9 cellular contexts compared by ENCODE assay signal in the genomic region with DNA sequence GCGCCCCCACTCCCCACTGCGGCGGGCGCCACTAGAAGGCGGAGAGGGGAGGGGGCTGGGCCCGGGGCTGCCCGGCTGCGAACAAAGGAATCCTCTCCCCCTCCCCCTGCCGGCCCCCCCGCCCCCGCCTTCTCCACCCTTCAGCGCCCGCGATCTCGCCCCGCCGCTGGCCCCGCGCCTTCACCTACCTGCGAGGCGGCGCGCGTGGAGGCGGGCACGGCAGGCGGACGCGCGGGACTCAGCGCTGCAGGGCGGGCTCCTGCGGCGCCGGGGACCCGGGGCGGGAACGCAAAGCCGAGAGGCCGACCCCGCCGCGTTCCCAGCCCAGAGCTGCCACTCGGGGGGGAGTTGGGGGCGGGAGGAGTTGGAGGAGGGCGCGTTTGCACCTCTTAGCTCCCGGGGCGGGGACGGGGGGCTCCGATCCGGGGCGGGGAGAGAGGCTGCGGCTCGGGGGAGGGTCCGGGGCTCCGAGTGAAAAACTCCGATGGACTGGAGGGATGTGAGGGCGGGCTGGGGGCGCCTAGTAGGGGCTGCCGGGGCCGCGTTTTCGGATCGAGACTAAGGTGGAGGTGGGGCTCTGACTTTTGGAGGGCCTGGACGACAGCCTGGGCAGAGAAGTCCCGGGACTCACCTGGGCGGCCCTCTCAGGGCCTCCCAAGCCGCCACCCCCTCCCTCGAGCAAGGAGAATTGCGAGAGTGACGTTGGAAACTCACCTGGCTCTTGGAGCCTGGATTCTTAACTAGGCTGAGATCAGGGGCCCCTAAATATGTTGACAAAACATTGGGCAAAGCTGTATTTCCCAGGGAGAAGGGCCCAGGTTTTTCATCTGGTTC. TPM values are rescaled to one million over a fixed set of nuclear protein-coding genes. Genes with fewer than 3 reads are reported as not detected.
A peak's percentile ranks its signal among the peaks of the same experiment; 100 is the strongest.
DNase-seq lines count a peak whose midpoint lies in the region; ATAC-seq and TF ChIP-seq lines count a peak whose summit lies in the region.
"Had no signal": no experiment of that assay in that cellular context is flagged by ENCODE, and none has a peak within 500 bp of the region (broad histone marks: within the 10 kb centered on the region; RNA-seq: fewer than 3 reads in every experiment).

FBN3 (minus strand) TSS at position 332 of the 834 bp plus-strand sequence. CDS start 2,112 bp downstream, outside the sequence.

- intact Hi-C loops in CD8-positive, alpha-beta T cell (cut with DNase I, micrococcal nuclease), result no loop called here

- H2AFZ ChIP-seq in H9 (ENCODE audit: low read length), result no peak within 1 kb of the TSS

- H3K36me3 ChIP-seq in CD8-positive, alpha-beta T cell (ENCODE audit: insufficient read depth, low read length), result no peaks in the 10 kb centered on the region

- DNase-seq in CD8-positive, alpha-beta T cell, result no peak
- DNase-seq in H9 (peak; percentile 70), chondrocyte (ENCODE audit: low spot score) (no peak), nephron progenitor cell (peak; percentile 72), T-helper 1 cell (no peak)
- DNase-seq in stimulated activated CD4-positive, alpha-beta T cell treated with anti-CD3 and anti-CD28 coated beads, Interleukin-12 subunit alpha, Interleukin-12 subunit beta, amount 100 ng/mL, for 4 hours, result no peak

- no peak for TF ChIP-seq CTCF in CD8-positive, alpha-beta T cell (IDR thresholded peaks at IDR 0.05)
- TF ChIP-seq CTCF in H9 (conservative IDR thresholded peaks at IDR 0.05) (no peak), chondrocyte (IDR thresholded peaks at IDR 0.05) (no peak), nephron progenitor cell (IDR thresholded peaks at IDR 0.05) (no peak)

- no peak within 1 kb of the TSS for H4K91ac ChIP-seq in H9 (ENCODE audit: insufficient read length, low read depth, low read length)

- H4K8ac ChIP-seq in H9 (replicated peaks; ENCODE audit: insufficient read length, low read depth, low read length), result no peak within 1 kb of the TSS

- no peak within 1 kb of the TSS for H3K56ac ChIP-seq in H9 (ENCODE audit: insufficient read length, low read depth, low read length)

- POLR2A ChIA-PET in CD8-positive, alpha-beta T cell (lab: Charles Lee), result no interaction called here

- peaks cover 51% of the 10 kb centered on the region for H3K27me3 Mint-ChIP-seq in CD8-positive, alpha-beta T cell (ENCODE audit: low read depth)
- H3K27me3 Mint-ChIP-seq in H9 (ENCODE audit: low read depth) (peaks cover 3% of the 10 kb centered on the region), chondrocyte (ENCODE audit: low read depth) (peaks cover 40% of the 10 kb centered on the region), nephron progenitor cell (ENCODE audit: low read depth, poor library complexity) (peaks cover 9% of the 10 kb centered on the region)

- CTCF ChIA-PET in CD8-positive, alpha-beta T cell (lab: Charles Lee), result no interaction called here

- no peak within 1 kb of the TSS for H2BK20ac ChIP-seq in H9 (ENCODE audit: low read depth, low read length, poor library complexity, severe bottlenecking)

- no CpG with 5 or more reads among the region's 72 CpGs for WGBS in H9 (ENCODE audit: extremely low coverage, insufficient read length, low lambda C conversion rate)

- H3K4ac ChIP-seq in H9 (ENCODE audit: low read depth, low read length), result no peak within 1 kb of the TSS

- no peak within 1 kb of the TSS for H3K27ac Mint-ChIP-seq in CD8-positive, alpha-beta T cell
- peak within 1 kb of the TSS; percentile 82 to 91 (median 90); a peak in 6 of 7 replicates for H3K27ac Mint-ChIP-seq in H9
- H3K27ac Mint-ChIP-seq in chondrocyte (ENCODE audit: unreplicated experiment), result no peak within 1 kb of the TSS
- peak within 1 kb of the TSS; percentile 83 for H3K27ac Mint-ChIP-seq in nephron progenitor cell

- no peak within 1 kb of the TSS for H3K23ac ChIP-seq in H9 (ENCODE audit: insufficient read length, low read depth, low read length)

- H3K9me3 Mint-ChIP-seq in CD8-positive, alpha-beta T cell, result no peaks in the 10 kb centered on the region
- no peaks in the 10 kb centered on the region for H3K9me3 Mint-ChIP-seq in H9
- no peaks in the 10 kb centered on the region for H3K9me3 Mint-ChIP-seq in chondrocyte (ENCODE audit: low read depth)
- H3K9me3 Mint-ChIP-seq in nephron progenitor cell, result no peaks in the 10 kb centered on the region

- H3K27me3 ChIP-seq in CD8-positive, alpha-beta T cell (ENCODE audit: insufficient read depth, low read length), result peaks cover 16% of the 10 kb centered on the region
- H3K27me3 ChIP-seq in H9 (ENCODE audit: insufficient read depth, low read length), result no peaks in the 10 kb centered on the region

- peak within 1 kb of the TSS; percentile 66 for H3K4me3 Mint-ChIP-seq in CD8-positive, alpha-beta T cell
- H3K4me3 Mint-ChIP-seq in H9 (peak within 1 kb of the TSS; percentile 77 to 84), chondrocyte (ENCODE audit: unreplicated experiment) (peak within 1 kb of the TSS; percentile 53), nephron progenitor cell (peak within 1 kb of the TSS; percentile 88)

- H3T11ph ChIP-seq in H9 (ENCODE audit: low read length), result no peak within 1 kb of the TSS

- peaks cover 8% of the 10 kb centered on the region for H3K4me1 ChIP-seq in CD8-positive, alpha-beta T cell (ENCODE audit: insufficient read depth, low read length)
- H3K4me1 ChIP-seq in H9 (ENCODE audit: insufficient read depth, low read length), result no peaks in the 10 kb centered on the region

- H3K18ac ChIP-seq in H9 (ENCODE audit: insufficient read length, low read depth, low read length), result no peak within 1 kb of the TSS

- no peak within 1 kb of the TSS for H3K27ac ChIP-seq in CD8-positive, alpha-beta T cell (ENCODE audit: low read depth, low read length)
- H3K27ac ChIP-seq in H9 (ENCODE audit: insufficient read length, low read depth, low read length), result no peak within 1 kb of the TSS

- H3K23me2 ChIP-seq in H9 (ENCODE audit: insufficient read length, low read depth, low read length, poor library complexity, severe bottlenecking), result peaks cover 6% of the 10 kb centered on the region

- H3K4me3 ChIP-seq in CD8-positive, alpha-beta T cell (ENCODE audit: low read depth, low read length), result no peak within 1 kb of the TSS

- no peaks in the 10 kb centered on the region for H3K9me3 ChIP-seq in CD8-positive, alpha-beta T cell (ENCODE audit: low read length)
- H3K9me3 ChIP-seq in H9 (ENCODE audit: control insufficient read depth, low read depth, low read length), result no peaks in the 10 kb centered on the region

- H3K4me1 Mint-ChIP-seq in CD8-positive, alpha-beta T cell (ENCODE audit: low read depth), result peaks cover 8% of the 10 kb centered on the region
- peaks cover 36 to 42% of the 10 kb centered on the region in 2 experiments for H3K4me1 Mint-ChIP-seq in H9
- H3K4me1 Mint-ChIP-seq in chondrocyte (ENCODE audit: low read depth), result peaks cover 9% of the 10 kb centered on the region
- H3K4me1 Mint-ChIP-seq in nephron progenitor cell, result peaks cover 32% of the 10 kb centered on the region

- ATAC-seq in CD8-positive, alpha-beta T cell, result no peak
- ATAC-seq in GM21717 (IDR thresholded peaks at IDR 0.05; ENCODE audit: unreplicated experiment), result no peak
- ATAC-seq in activated CD4-positive, CD25-positive, alpha-beta regulatory T cell treated with anti-CD3 and anti-CD28 coated beads, Interleukin-2, amount 50 U/mL, for 24 hours, result no peak

- H4K20me1 ChIP-seq in H9 (ENCODE audit: control insufficient read depth, insufficient read depth, insufficient read length), result no peaks in the 10 kb centered on the region

- H3K36me3 Mint-ChIP-seq in CD8-positive, alpha-beta T cell, result no peaks in the 10 kb centered on the region
- H3K36me3 Mint-ChIP-seq in H9 (ENCODE audit: insufficient read depth in 1 of 3, low read depth in 3 of 3) (peaks cover 0 to 11% (median 9%) of the 10 kb centered on the region in 3 experiments; a peak in 3 of 7 replicates), chondrocyte (ENCODE audit: low read depth) (peaks cover 2% of the 10 kb centered on the region), nephron progenitor cell (ENCODE audit: low read depth) (peaks cover 5% of the 10 kb centered on the region)

- H3K9ac ChIP-seq in H9 (ENCODE audit: extremely low read depth, insufficient read length, low read length), result no peak within 1 kb of the TSS

- peak within 1 kb of the TSS; percentile 64 for H3K4me2 ChIP-seq in H9 (ENCODE audit: insufficient read depth, insufficient read length, low read length)

- H3K79me1 ChIP-seq in H9 (ENCODE audit: insufficient read depth, low read depth, low read length, poor library complexity, severe bottlenecking), result no peaks in the 10 kb centered on the region

- H2BK15ac ChIP-seq in H9 (ENCODE audit: low read depth, low read length), result no peak within 1 kb of the TSS

- no peaks in the 10 kb centered on the region for H3K79me2 ChIP-seq in H9 (ENCODE audit: insufficient read depth, low read length)

- no peak within 1 kb of the TSS for H2AK5ac ChIP-seq in H9 (ENCODE audit: insufficient read length, low read length)

- no peak within 1 kb of the TSS for H4K5ac ChIP-seq in H9 (ENCODE audit: insufficient read length, low read depth, low read length)

- H2BK5ac ChIP-seq in H9 (ENCODE audit: insufficient read length, low read length), result no peak within 1 kb of the TSS

- no peak within 1 kb of the TSS for H2BK120ac ChIP-seq in H9 (ENCODE audit: low read depth, low read length, poor library complexity, severe bottlenecking)

- no peak within 1 kb of the TSS for H3K14ac ChIP-seq in H9 (ENCODE audit: insufficient read depth, low read length)

- H2BK12ac ChIP-seq in H9 (ENCODE audit: insufficient read length, low read depth, low read length), result no peak within 1 kb of the TSS

RNA-seq across cellular contexts. Expression of gene FBN3, which starts in this region (rescaled TPM):
- total RNA-seq in CD8-positive, alpha-beta T cell, result under 1 TPM; 0.03 to 0.06 TPM
- total RNA-seq in H9 (2021), result 24.9 and 31.0 TPM in 2 replicates
- 0.51 to 1.3 TPM (median 0.57 TPM) in 3 replicates for total RNA-seq in chondrocyte
- total RNA-seq: OCI-LY7 had no signal

Comparison
In these comparisons a context has a peak if more than half of its experiments do, and no peak if none do; other contexts are left out.
1. RNA of gene FBN3 (total RNA-seq): 24.9 to 31.0 TPM in H9; 0.51 to 1.3 TPM in chondrocyte and 0.03 to 0.06 TPM in CD8-positive, alpha-beta T cell; every median in the first group is over 10 times any median in the second.
2. DNase-seq: peak in H9 (single experiment) and nephron progenitor cell (single experiment); none in CD8-positive, alpha-beta T cell (0 of 7), chondrocyte (single experiment), T-helper 1 cell (0 of 5) and stimulated activated CD4-positive, alpha-beta T cell treated with anti-CD3 and anti-CD28 coated beads, Interleukin-12 subunit alpha, Interleukin-12 subunit beta, amount 100 ng/mL, for 4 hours (single experiment).
3. H3K27ac Mint-ChIP-seq: peak in H9 (3 of 3) and nephron progenitor cell (single experiment); none in CD8-positive, alpha-beta T cell (single experiment) and chondrocyte (single experiment).
4. Peak in every context shown above with its lines, with median percentiles within 50 percentile points of each other: H3K4me3 Mint-ChIP-seq.